Comparison of ENCODE assay signal across 8 cellular contexts in the genomic region with DNA sequence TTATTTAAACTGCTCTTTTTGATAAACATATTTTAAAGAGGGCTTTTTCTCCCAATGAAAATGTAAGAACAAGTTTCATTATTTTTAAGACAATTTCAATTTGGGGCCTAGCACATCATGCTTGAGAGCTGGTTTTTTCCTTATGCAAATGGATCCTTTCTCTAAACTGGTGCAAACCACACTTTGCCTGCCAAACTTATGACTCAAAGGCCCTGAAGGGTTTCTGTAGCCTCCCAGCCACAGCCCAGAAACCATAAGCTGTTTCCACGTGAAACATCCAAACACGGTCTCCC. TPM values are rescaled to one million over a fixed set of nuclear protein-coding genes. Genes with fewer than 3 reads are reported as not detected.
DNase-seq lines count a peak whose midpoint lies in the region; ATAC-seq, FAIRE-seq and TF ChIP-seq lines count a peak whose summit lies in the region.

No MANE protein-coding gene starts in this region.

- no peak overlapping the region for H3K14ac ChIP-seq in H1 (ENCODE audit: insufficient read length)

- H4K20me1 ChIP-seq in PC-3 (ENCODE audit: low read length) (no peaks in the 10 kb centered on the region), H1 (replicated peaks in 1 of 2; ENCODE audit: control insufficient read depth in 1 of 2, insufficient read depth in 2 of 2, low read length in 2 of 2) (peaks cover 9 to 12% of the 10 kb centered on the region in 2 experiments)

- H3K79me2 ChIP-seq in PC-3 (ENCODE audit: low read length): peaks cover 44% of the 10 kb centered on the region
- peaks cover 0 to 41% of the 10 kb centered on the region in 2 experiments; a peak in 3 of 4 replicates for H3K79me2 ChIP-seq in H1 (ENCODE audit: control insufficient read depth in 1 of 2, insufficient read depth in 2 of 2, low read length in 2 of 2)

- H3K36me3 ChIP-seq in Caco-2 (ENCODE audit: control insufficient read depth, insufficient read depth, low read length) (no peaks in the 10 kb centered on the region), PC-3 (ENCODE audit: low read depth, low read length) (no peaks in the 10 kb centered on the region), H1 (ENCODE audit: control insufficient read depth in 2 of 4, insufficient read depth in 4 of 4, low read length in 3 of 4) (no peaks in the 10 kb centered on the region)

- TF ChIP-seq POLR2A in H1 (IDR thresholded peaks at IDR 0.05; ENCODE audit: control extremely low read depth in 1 of 2, low read depth in 2 of 2, low read length in 2 of 2): no peak; a peak in 1 of 3 replicates

- H3K56ac ChIP-seq in H1 (replicated peaks; ENCODE audit: insufficient read length, low read depth, low read length): no peak overlapping the region

- H3K4me1 Mint-ChIP-seq in Caco-2 (ENCODE audit: low read depth, unreplicated experiment) (peaks cover 8% of the 10 kb centered on the region), osteocyte (ENCODE audit: unreplicated experiment) (peaks cover 31% of the 10 kb centered on the region)

- H3K4ac ChIP-seq in H1 (replicated peaks; ENCODE audit: insufficient read length, low read depth, low read length): no peak overlapping the region

- no peak overlapping the region for H2BK15ac ChIP-seq in H1 (ENCODE audit: low read length)

- H3K9me3 Mint-ChIP-seq in Caco-2 (ENCODE audit: unreplicated experiment) (no peaks in the 10 kb centered on the region), osteocyte (ENCODE audit: unreplicated experiment) (no peaks in the 10 kb centered on the region)

- TF ChIP-seq RAD21 in H1 (IDR thresholded peaks at IDR 0.05 in 1 of 2, conservative IDR thresholded peaks at IDR 0.05 in 1 of 2; ENCODE audit: low read depth in 2 of 2, low read length in 2 of 2): no peak

- peak overlapping the region; percentile 21; the same call in 1 of the 2 replicates for H3K27ac ChIP-seq in PC-3 (ENCODE audit: low read length)
- no peak overlapping the region for H3K27ac ChIP-seq in H1 (ENCODE audit: low read depth, low read length)

- 6% methylated on average over 2 of the region's 2 CpGs; no CpG with 5 or more reads in 1 of the 2 experiments for WGBS in H1 (ENCODE audit: extremely low coverage in 1 of 2, insufficient coverage in 1 of 2, insufficient read length in 1 of 2, insufficient replicate concordance in 2 of 2, low coverage in 1 of 2, low lambda C conversion rate in 2 of 2, missing lambda C conversion rate in 1 of 2), 2 experiments

- H3K4me3 Mint-ChIP-seq in Caco-2 (ENCODE audit: unreplicated experiment) (peak overlapping the region; percentile 94), osteocyte (ENCODE audit: unreplicated experiment) (peak overlapping the region; percentile 65)

- TF ChIP-seq EP300 in H1 (IDR thresholded peaks at IDR 0.05; ENCODE audit: borderline replicate concordance in 1 of 2, low read depth in 2 of 2, low read length in 2 of 2): no peak

- H4K5ac ChIP-seq in H1 (ENCODE audit: insufficient read length, low read depth, low read length): peak overlapping the region; percentile 67

- peak overlapping the region; percentile 77 for H3K4me2 ChIP-seq in PC-3 (ENCODE audit: low read length)
- peak overlapping the region; percentile 60 to 89 for H3K4me2 ChIP-seq in H1 (ENCODE audit: insufficient read depth in 1 of 2, low read depth in 2 of 2, low read length in 2 of 2)

- no peak overlapping the region for H4K8ac ChIP-seq in H1 (ENCODE audit: extremely low read depth, insufficient read depth, low read length)

- H3K4me1 ChIP-seq in Caco-2: 0 out of 2 replicates have a peak, but pooled peaks cover 10% of the 10 kb centered on the region
- peaks cover 16% of the 10 kb centered on the region for H3K4me1 ChIP-seq in PC-3 (ENCODE audit: insufficient read depth, low read length)
- peaks cover 0 to 4% (median 0%) of the 10 kb centered on the region in 4 experiments; a peak in 2 of 7 replicates for H3K4me1 ChIP-seq in H1 (replicated peaks in 1 of 4; ENCODE audit: control insufficient read depth in 3 of 4, insufficient read depth in 4 of 4, low read length in 3 of 4)

- H2BK20ac ChIP-seq in H1 (ENCODE audit: low read length): no peak overlapping the region

- H3K27me3 Mint-ChIP-seq in Caco-2 (ENCODE audit: insufficient read depth, unreplicated experiment): peaks cover 4% of the 10 kb centered on the region
- H3K27me3 Mint-ChIP-seq in osteocyte (ENCODE audit: unreplicated experiment): no peaks in the 10 kb centered on the region

- H3K9ac ChIP-seq in PC-3 (ENCODE audit: low read length) (no peak overlapping the region), H1 (replicated peaks in 1 of 4; ENCODE audit: extremely low read depth in 1 of 4, low read depth in 3 of 4, low read length in 3 of 4) (peak overlapping the region in 2 of 4 experiments; percentile 53 to 58; a peak in 2 of 7 replicates)

- H2BK120ac ChIP-seq in H1 (replicated peaks; ENCODE audit: low read depth, low read length): no peak overlapping the region

- 0 out of 2 replicates have a peak, but pooled peaks cover 2% of the 10 kb centered on the region for H3K23me2 ChIP-seq in H1 (ENCODE audit: low read depth, low read length)

- H3K36me3 Mint-ChIP-seq in Caco-2 (ENCODE audit: insufficient read depth, unreplicated experiment) (no peaks in the 10 kb centered on the region), osteocyte (ENCODE audit: unreplicated experiment) (no peaks in the 10 kb centered on the region)

- H3K9me3 ChIP-seq in Caco-2: no peaks in the 10 kb centered on the region
- H3K9me3 ChIP-seq in PC-3 (ENCODE audit: low read length): no peaks in the 10 kb centered on the region
- H3K9me3 ChIP-seq in H1 (ENCODE audit: insufficient read depth in 2 of 2, low read depth in 1 of 2, low read length in 1 of 2): no peaks in the 10 kb centered on the region

- H3K27me3 ChIP-seq in Caco-2 (replicated peaks; ENCODE audit: control insufficient read depth, insufficient read depth, low read length) (no peaks in the 10 kb centered on the region), PC-3 (ENCODE audit: low read length) (no peaks in the 10 kb centered on the region), H1 (replicated peaks in 1 of 4; ENCODE audit: control insufficient read depth in 3 of 4, extremely low read depth in 1 of 4, insufficient read depth in 3 of 4, low read length in 3 of 4) (peaks cover 19 to 37% (median 32%) of the 10 kb centered on the region in 4 experiments)

- ATAC-seq in PC-3 (no peak), HG02852 (IDR thresholded peaks at IDR 0.05; ENCODE audit: unreplicated experiment) (no peak), HG03521 (IDR thresholded peaks at IDR 0.05; ENCODE audit: unreplicated experiment) (no peak)

- CTCF ChIA-PET in Caco-2 (lab: Charles Lee): interaction anchor here (0.9 to 1.4 kb wide), 3 partner anchors 13 to 131 kb away, joined by 3 to 4 read pairs (median 4); no protein-coding TSS in a partner anchor
- CTCF ChIA-PET in PC-3 (lab: Charles Lee): interaction anchor here (0.6 kb wide), 1 partner anchor 474 kb away, joined by 4 read pairs; no protein-coding TSS in a partner anchor
- CTCF ChIA-PET in H1 (lab: Charles Lee; ENCODE audit: partially characterized antibody): interaction anchor here (1.0 kb wide), 1 partner anchor 16 kb away, joined by 3 read pairs; no protein-coding TSS in a partner anchor

- intact Hi-C loops in Caco-2 (cut with micrococcal nuclease; ENCODE audit: unreplicated experiment): loop anchor here (2.0 to 5.0 kb wide), 2 partner anchors 18 to 73 kb away; partner anchors contain the start of gene SERINC1
- intact Hi-C loops in PC-3 (cut with micrococcal nuclease): loop anchor here (5.0 kb wide), 1 partner anchor 73 kb away; the partner anchor contains the start of gene SERINC1

- no peaks in the 10 kb centered on the region for H3K9me2 ChIP-seq in PC-3 (replicated peaks; ENCODE audit: low read length)

- H2BK5ac ChIP-seq in H1 (ENCODE audit: low read depth, low read length): no peak overlapping the region

- BruUV-seq in Caco-2 (replicated peaks; lab: Mats Ljungman, UMichigan): no TSS peak
- BruUV-seq in PC-3 (replicated peaks; lab: Mats Ljungman, UMichigan): no TSS peak

- peak overlapping the region; percentile 71 for H3K27ac Mint-ChIP-seq in Caco-2 (ENCODE audit: unreplicated experiment)
- H3K27ac Mint-ChIP-seq in osteocyte (ENCODE audit: unreplicated experiment): peak overlapping the region; percentile 89

- H2AFZ ChIP-seq in PC-3 (ENCODE audit: low read length): peak overlapping the region; percentile 70
- H2AFZ ChIP-seq in H1 (ENCODE audit: low read length): no peak overlapping the region

- H4K91ac ChIP-seq in H1 (replicated peaks; ENCODE audit: insufficient read length, low read length): no peak overlapping the region

- H3K23ac ChIP-seq in H1 (ENCODE audit: insufficient read length): no peak overlapping the region

- H2AK5ac ChIP-seq in H1 (ENCODE audit: low read depth, low read length): no peak overlapping the region

- no peaks in the 10 kb centered on the region for H3F3A ChIP-seq in PC-3 (ENCODE audit: low read length, unreplicated experiment)

- FAIRE-seq in H1 (lab: Jason Lieb, UNC): no peak

- POLR2A ChIA-PET in Caco-2 (lab: Charles Lee) (interaction anchor here (0.6 kb wide), 1 partner anchor 22 kb away, joined by 5 read pairs; no protein-coding TSS in a partner anchor), PC-3 (lab: Charles Lee; ENCODE audit: unreplicated experiment) (no interaction called here), H1 (lab: Charles Lee; ENCODE audit: partially characterized antibody) (interaction anchor here (0.7 kb wide), 1 partner anchor 16 kb away, joined by 3 read pairs; no protein-coding TSS in a partner anchor)

- no peaks in the 10 kb centered on the region; the same call in 1 of the 2 replicates for H3K79me1 ChIP-seq in H1 (ENCODE audit: low read depth, low read length)

- DNase-seq in Caco-2 (no peak), PC-3 (no peak), H1 (ENCODE audit: low read depth in 1 of 2, low spot score in 2 of 2) (no peak), osteocyte (ENCODE audit: extremely low spot score, unreplicated experiment) (no peak), GM03348 (ENCODE audit: low spot score) (no peak), cerebellar nuclear complex (lab: John Stamatoyannopoulos, UW) (no peak)

- peak in 1 of 2 experiments; percentile 22 for TF ChIP-seq CTCF in Caco-2 (IDR thresholded peaks at IDR 0.05; ENCODE audit: insufficient read depth in 1 of 2, low read depth in 1 of 2, low read length in 1 of 2, severe bottlenecking in 1 of 2, unreplicated experiment in 1 of 2)
- TF ChIP-seq CTCF in PC-3 (conservative IDR thresholded peaks at IDR 0.05; ENCODE audit: low read depth, low read length): no peak
- no peak for TF ChIP-seq CTCF in H1 (IDR thresholded peaks at IDR 0.05; ENCODE audit: control extremely low read depth in 1 of 3, insufficient read depth in 1 of 3, low read depth in 1 of 3, low read length in 3 of 3)
- TF ChIP-seq CTCF in osteocyte (IDR thresholded peaks at IDR 0.05): no peak

- no peak overlapping the region for H3K18ac ChIP-seq in H1 (ENCODE audit: extremely low read depth, low read length)

- H2BK12ac ChIP-seq in H1 (ENCODE audit: low read depth, low read length): no peak overlapping the region

- H3K4me3 ChIP-seq in Caco-2 (ENCODE audit: low read depth, low read length) (peak overlapping the region; percentile 31), PC-3 (ENCODE audit: low read length) (peak overlapping the region; percentile 37), H1 (ENCODE audit: extremely low read depth in 1 of 4, insufficient read depth in 2 of 4, low read depth in 3 of 4, low read length in 4 of 4) (peak overlapping the region in 2 of 4 experiments; percentile 30 to 44; a peak in 3 of 8 replicates)

RNA-seq across cellular contexts. Expression of gene HSF2, which starts 0.5 kb away (rescaled TPM):
- 12.1 and 12.3 TPM in 2 replicates for total RNA-seq in Caco-2 (2022)
- total RNA-seq in PC-3 (2014; rRNA removed): 7.3 and 8.4 TPM in 2 replicates
- total RNA-seq in H1 (2021; fragmentation: NEBNext Ultra II Directional; extraction: Animal tissue kit (Norgen Biotek cat#: 25700)): 13.7 and 16.3 TPM in 2 replicates
- 10.0 and 18.3 TPM in 2 replicates for polyA plus RNA-seq in H1 (2011; rRNA removed)
- 23.1 TPM for polyA plus RNA-seq in H1 (2011; cell fraction: cytosol; rRNA removed)
- polyA plus RNA-seq in H1 (2011; cell fraction: nucleus; rRNA removed): 15.7 TPM
- 13.7 to 17.4 TPM (median 15.2 TPM) in 4 replicates for polyA plus RNA-seq in H1 (2012, experiment 1 of 2)
- 1.2 TPM for polyA plus RNA-seq in H1 (2012, experiment 2 of 2)
- 9.6 TPM for polyA plus RNA-seq in H1 (2013, experiment 1 of 2)
- 10.0 TPM for polyA plus RNA-seq in H1 (2013, experiment 2 of 2)
- polyA minus RNA-seq in H1 (2011; rRNA and poly(A)+ RNA removed): 36.7 and 50.4 TPM in 2 replicates
- 14.0 TPM for polyA minus RNA-seq in H1 (2011; cell fraction: cytosol; rRNA and poly(A)+ RNA removed)
- polyA minus RNA-seq in H1 (2011; cell fraction: nucleus; rRNA and poly(A)+ RNA removed): 39.6 TPM
- total RNA-seq in osteocyte: 15.5 and 15.8 TPM in 2 replicates
